In genomic region chr17:47301831-47302230, GRCh38 we compare ENCODE assay signal across 22 cellular contexts. TPM values are rescaled to one million over a fixed set of nuclear protein-coding genes. Genes with fewer than 3 reads are reported as not detected.
DNase-seq lines count a peak whose midpoint lies in the region; ATAC-seq, FAIRE-seq and TF ChIP-seq lines count a peak whose summit lies in the region.
"Had no signal": no experiment of that assay in that cellular context is flagged by ENCODE, and none has a peak within 500 bp of the region (broad histone marks: within the 10 kb centered on the region; RNA-seq: fewer than 3 reads in every experiment).

No MANE protein-coding gene starts in this region.

- peak overlapping the region; percentile 67 for H3K27ac Mint-ChIP-seq in activated T-cell treated with anti-CD3 and anti-CD28 coated beads, Interleukin-2, amount 50 U/mL, for 72 hours
- no peak overlapping the region for H3K27ac Mint-ChIP-seq in activated T-helper 17 cell treated with anti-CD3 and anti-CD28 coated beads, Interleukin-2, amount 50 U/mL, for 72 hours
- no peak overlapping the region for H3K27ac Mint-ChIP-seq in type B pancreatic cell
- H3K27ac Mint-ChIP-seq: CD14-positive monocyte, GM23338, HFFc6 had no signal

- no peak overlapping the region for H3K27ac ChIP-seq in stomach
- H3K27ac ChIP-seq: BLaER1 had no signal

- H3K4me3 ChIP-seq in stomach: no peak overlapping the region
- H3K4me3 ChIP-seq: BLaER1, GM23338 had no signal

- peaks cover 0 to 43% (median 38%) of the 10 kb centered on the region in 4 donors for H3K36me3 ChIP-seq in stomach
- H3K36me3 ChIP-seq: BLaER1 had no signal

- 81 to 89% (median 85%) methylated on average over 2 of the region's 2 CpGs for WGBS in stomach, 5 donors

- H3K9me3 Mint-ChIP-seq in activated T-cell treated with anti-CD3 and anti-CD28 coated beads, Interleukin-2, amount 50 U/mL, for 72 hours: peaks cover 0 to 4% of the 10 kb centered on the region in 2 donors
- peaks cover 6% of the 10 kb centered on the region for H3K9me3 Mint-ChIP-seq in activated T-helper 17 cell treated with anti-CD3 and anti-CD28 coated beads, Interleukin-2, amount 50 U/mL, for 72 hours
- no peaks in the 10 kb centered on the region for H3K9me3 Mint-ChIP-seq in type B pancreatic cell
- H3K9me3 Mint-ChIP-seq: GM23338 had no signal

- DNase-seq in activated T-cell treated with anti-CD3 and anti-CD28 coated beads, Interleukin-2, amount 50 U/mL, for 72 hours: no peak
- DNase-seq in activated T-cell treated with anti-CD3 and anti-CD28 coated beads, Interleukin-2, amount 50 U/mL, for 48 hours: no peak
- DNase-seq in LHCN-M2 (ENCODE audit: low read depth): peak; percentile 12
- peak; percentile 7 for DNase-seq in type B pancreatic cell (ENCODE audit: extremely low spot score, unreplicated experiment)
- no peak for DNase-seq in EL
- DNase-seq in stomach: no peak
- DNase-seq in urothelium cell line (ENCODE audit: low spot score): no peak
- DNase-seq: 8988T, Calu3, DND-41, HCEC 1CT, HFFc6, IMR-90, KBM-7 had no signal

- intact Hi-C loops in stomach (cut with DNase I; ENCODE audit: low total_unique reads): no loop called here

- peaks cover 7 to 23% (median 18%) of the 10 kb centered on the region in 4 donors for H3K4me1 ChIP-seq in stomach

- peak overlapping the region in 1 of 2 donors; percentile 8 for H3K4me3 Mint-ChIP-seq in activated T-cell treated with anti-CD3 and anti-CD28 coated beads, Interleukin-2, amount 50 U/mL, for 72 hours
- no peak overlapping the region for H3K4me3 Mint-ChIP-seq in activated T-helper 17 cell treated with anti-CD3 and anti-CD28 coated beads, Interleukin-2, amount 50 U/mL, for 72 hours
- no peak overlapping the region for H3K4me3 Mint-ChIP-seq in type B pancreatic cell
- H3K4me3 Mint-ChIP-seq: CD14-positive monocyte; CD4-positive, alpha-beta memory T cell; GM23338; HFFc6 had no signal

- H3K4me1 Mint-ChIP-seq in activated T-cell treated with anti-CD3 and anti-CD28 coated beads, Interleukin-2, amount 50 U/mL, for 72 hours (ENCODE audit: low read depth): peaks cover 20% of the 10 kb centered on the region
- peaks cover 7% of the 10 kb centered on the region for H3K4me1 Mint-ChIP-seq in activated T-helper 17 cell treated with anti-CD3 and anti-CD28 coated beads, Interleukin-2, amount 50 U/mL, for 72 hours
- H3K4me1 Mint-ChIP-seq in type B pancreatic cell (ENCODE audit: unreplicated experiment): no peaks in the 10 kb centered on the region
- H3K4me1 Mint-ChIP-seq: CD14-positive monocyte had no signal

- TF ChIP-seq CTCF in type B pancreatic cell (conservative IDR thresholded peaks at IDR 0.05) (no peak), stomach (IDR thresholded peaks at IDR 0.05) (no peak)

- H3K27me3 Mint-ChIP-seq in activated T-cell treated with anti-CD3 and anti-CD28 coated beads, Interleukin-2, amount 50 U/mL, for 72 hours (ENCODE audit: low read depth): no peaks in the 10 kb centered on the region
- H3K27me3 Mint-ChIP-seq in activated T-helper 17 cell treated with anti-CD3 and anti-CD28 coated beads, Interleukin-2, amount 50 U/mL, for 72 hours: no peaks in the 10 kb centered on the region
- no peaks in the 10 kb centered on the region for H3K27me3 Mint-ChIP-seq in type B pancreatic cell
- H3K27me3 Mint-ChIP-seq: CD4-positive, alpha-beta memory T cell had no signal

- peaks cover 0 to 6% of the 10 kb centered on the region in 2 donors for H3K36me3 Mint-ChIP-seq in activated T-cell treated with anti-CD3 and anti-CD28 coated beads, Interleukin-2, amount 50 U/mL, for 72 hours (ENCODE audit: insufficient read depth in 2 of 2)
- no peaks in the 10 kb centered on the region for H3K36me3 Mint-ChIP-seq in activated T-helper 17 cell treated with anti-CD3 and anti-CD28 coated beads, Interleukin-2, amount 50 U/mL, for 72 hours (ENCODE audit: low read depth)
- no peaks in the 10 kb centered on the region for H3K36me3 Mint-ChIP-seq in type B pancreatic cell
- H3K36me3 Mint-ChIP-seq: CD14-positive monocyte; CD4-positive, alpha-beta memory T cell had no signal

- peaks cover 0 to 7% (median 0%) of the 10 kb centered on the region in 4 donors for H3K9me3 ChIP-seq in stomach

- TF ChIP-seq POLR2A in stomach (IDR thresholded peaks at IDR 0.05): no peak

- ATAC-seq in activated T-cell treated with anti-CD3 and anti-CD28 coated beads, Interleukin-2, amount 50 U/mL, for 72 hours (replicated peaks in 1 of 2): peak; percentile 56 to 61
- peak; percentile 46 for ATAC-seq in activated T-helper 17 cell treated with anti-CD3 and anti-CD28 coated beads, Interleukin-2, amount 50 U/mL, for 72 hours (replicated peaks)
- ATAC-seq: GM23338 had no signal

- TF ChIP-seq EP300 in stomach (IDR thresholded peaks at IDR 0.05): no peak

- FAIRE-seq in urothelium cell line (lab: Jason Lieb, UNC): no peak
- FAIRE-seq: G401.6, H54 had no signal

- H3K27me3 ChIP-seq in stomach: no peaks in the 10 kb centered on the region
- H3K27me3 ChIP-seq: BLaER1 had no signal

RNA-seq across cellular contexts. Expression of gene EFCAB13, which starts 21.9 kb away (rescaled TPM):
- 1 to 10 TPM; 5.9 to 9.0 TPM for total RNA-seq in activated T-cell treated with anti-CD3 and anti-CD28 coated beads, Interleukin-2, amount 50 U/mL, for 72 hours
- total RNA-seq in LHCN-M2 (2014; rRNA removed): 2.9 and 4.3 TPM in 2 replicates
- polyA plus RNA-seq in LHCN-M2 (2012): 0.94 TPM
- total RNA-seq in activated T-helper 17 cell treated with anti-CD3 and anti-CD28 coated beads, Interleukin-2, amount 50 U/mL, for 72 hours: 1 to 10 TPM; 3.0 to 3.4 TPM
- total RNA-seq in type B pancreatic cell (ENCODE audit: low replicate concordance): 4.4 and 7.1 TPM in 2 replicates
- total RNA-seq in stomach: 10 to 100 TPM in 3 of 5 donors, 1 to 10 TPM in 1, under 1 TPM in 1; 0.29 to 27.0 (median 11.2) TPM
- polyA plus RNA-seq in stomach: 1 to 10 TPM in 1 of 3 donors, under 1 TPM in 2; 0.43 to 5.0 (median 0.56) TPM
- total RNA-seq: A673 had no signal

RNA-seq across cellular contexts. Expression of gene ITGB3, which starts 48.2 kb away (rescaled TPM):
- not detected for total RNA-seq in activated T-cell treated with anti-CD3 and anti-CD28 coated beads, Interleukin-2, amount 50 U/mL, for 72 hours
- 3.8 and 4.5 TPM in 2 replicates for total RNA-seq in LHCN-M2 (2014; rRNA removed)
- polyA plus RNA-seq in LHCN-M2 (2012): 2.8 TPM
- total RNA-seq in activated T-helper 17 cell treated with anti-CD3 and anti-CD28 coated beads, Interleukin-2, amount 50 U/mL, for 72 hours: under 1 TPM in 1 of 2 donors, not detected in 1; 0.11 TPM
- total RNA-seq in type B pancreatic cell (ENCODE audit: low replicate concordance): 0.36 and 1.6 TPM in 2 replicates
- 10 to 100 TPM in 3 of 5 donors, 1 to 10 TPM in 1, not detected in 1; 7.1 to 29.8 (median 23.6) TPM for total RNA-seq in stomach
- polyA plus RNA-seq in stomach: 1 to 10 TPM; 1.0 to 3.1 (median 1.7) TPM
- total RNA-seq: A673; CD4-positive, alpha-beta memory T cell had no signal
- polyA plus RNA-seq: CD4-positive, alpha-beta memory T cell; GM23338 had no signal

Comparison
In these comparisons a context has a peak if more than half of its experiments do, and no peak if none do; other contexts are left out.
1. DNase-seq: peak in LHCN-M2 (single experiment) and type B pancreatic cell (single experiment); none in activated T-cell treated with anti-CD3 and anti-CD28 coated beads, Interleukin-2, amount 50 U/mL, for 72 hours (0 of 2), activated T-cell treated with anti-CD3 and anti-CD28 coated beads, Interleukin-2, amount 50 U/mL, for 48 hours (0 of 2), EL (single experiment), stomach (single experiment) and urothelium cell line (single experiment).